ENCODE assay signal across 2 cellular contexts in the genomic region with DNA sequence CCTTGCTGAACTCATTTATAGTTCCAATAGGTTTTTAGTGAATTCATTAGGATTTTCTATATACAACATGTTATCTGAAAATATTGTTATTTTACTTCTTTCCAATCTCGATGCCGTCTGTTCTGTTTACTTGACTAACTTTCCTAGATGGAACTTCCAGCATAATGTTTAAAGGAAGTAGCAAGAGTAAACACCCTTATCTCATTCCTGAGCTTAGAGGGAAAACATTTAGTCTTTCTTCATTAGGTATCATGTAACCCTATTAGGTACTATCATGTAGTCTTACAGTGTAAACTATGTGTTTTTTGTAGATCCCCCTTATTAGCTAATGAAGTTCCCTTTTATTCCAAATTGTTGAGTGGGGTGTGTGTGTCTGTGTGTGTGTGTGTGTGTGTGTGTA.
TF ChIP-seq lines count a peak whose summit lies in the region.

No MANE protein-coding gene starts in this region.

TF ChIP-seq in IMR-90, 13 proteins besides CTCF, POLR2A, EP300 and RAD21 (continued from another document):
- TF ChIP-seq CEBPB (IDR thresholded peaks at IDR 0.05; ENCODE audit: low read depth, low read length) (no peak), MAFK (IDR thresholded peaks at IDR 0.05; ENCODE audit: low read depth, low read length) (no peak), MXI1 (IDR thresholded peaks at IDR 0.05; ENCODE audit: borderline replicate concordance, low read depth, low read length) (no peak), ELK1 (IDR thresholded peaks at IDR 0.05; ENCODE audit: borderline replicate concordance, low read depth, low read length) (no peak)

TF ChIP-seq in liver, 16 proteins besides CTCF, POLR2A, EP300 and RAD21 (continued from another document):
- TF ChIP-seq, protein P1, sequence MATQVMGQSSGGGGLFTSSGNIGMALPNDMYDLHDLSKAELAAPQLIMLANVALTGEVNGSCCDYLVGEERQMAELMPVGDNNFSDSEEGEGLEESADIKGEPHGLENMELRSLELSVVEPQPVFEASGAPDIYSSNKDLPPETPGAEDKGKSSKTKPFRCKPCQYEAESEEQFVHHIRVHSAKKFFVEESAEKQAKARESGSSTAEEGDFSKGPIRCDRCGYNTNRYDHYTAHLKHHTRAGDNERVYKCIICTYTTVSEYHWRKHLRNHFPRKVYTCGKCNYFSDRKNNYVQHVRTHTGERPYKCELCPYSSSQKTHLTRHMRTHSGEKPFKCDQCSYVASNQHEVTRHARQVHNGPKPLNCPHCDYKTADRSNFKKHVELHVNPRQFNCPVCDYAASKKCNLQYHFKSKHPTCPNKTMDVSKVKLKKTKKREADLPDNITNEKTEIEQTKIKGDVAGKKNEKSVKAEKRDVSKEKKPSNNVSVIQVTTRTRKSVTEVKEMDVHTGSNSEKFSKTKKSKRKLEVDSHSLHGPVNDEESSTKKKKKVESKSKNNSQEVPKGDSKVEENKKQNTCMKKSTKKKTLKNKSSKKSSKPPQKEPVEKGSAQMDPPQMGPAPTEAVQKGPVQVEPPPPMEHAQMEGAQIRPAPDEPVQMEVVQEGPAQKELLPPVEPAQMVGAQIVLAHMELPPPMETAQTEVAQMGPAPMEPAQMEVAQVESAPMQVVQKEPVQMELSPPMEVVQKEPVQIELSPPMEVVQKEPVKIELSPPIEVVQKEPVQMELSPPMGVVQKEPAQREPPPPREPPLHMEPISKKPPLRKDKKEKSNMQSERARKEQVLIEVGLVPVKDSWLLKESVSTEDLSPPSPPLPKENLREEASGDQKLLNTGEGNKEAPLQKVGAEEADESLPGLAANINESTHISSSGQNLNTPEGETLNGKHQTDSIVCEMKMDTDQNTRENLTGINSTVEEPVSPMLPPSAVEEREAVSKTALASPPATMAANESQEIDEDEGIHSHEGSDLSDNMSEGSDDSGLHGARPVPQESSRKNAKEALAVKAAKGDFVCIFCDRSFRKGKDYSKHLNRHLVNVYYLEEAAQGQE (IDR thresholded peaks at IDR 0.05) = no peak
- TF ChIP-seq HNF4A (conservative IDR thresholded peaks at IDR 0.05) (peak; percentile 29 to 30), JUND (IDR thresholded peaks at IDR 0.05) (peak; percentile 17 to 48), SP1 (IDR thresholded peaks at IDR 0.05) (no peak), FOXA2 (IDR thresholded peaks at IDR 0.05) (peak; percentile 81), FOXA1 (IDR thresholded peaks at IDR 0.05) (peak; percentile 74), NR2F2 (IDR thresholded peaks at IDR 0.05) (no peak), MAX (IDR thresholded peaks at IDR 0.05) (no peak), ATF3 (IDR thresholded peaks at IDR 0.05) (no peak), EGR1 (IDR thresholded peaks at IDR 0.05; ENCODE audit: low read depth in 2 of 2) (no peak), RXRA (IDR thresholded peaks at IDR 0.05) (peak in 1 of 2 donors; percentile 22), HNF4G (IDR thresholded peaks at IDR 0.05) (peak; percentile 18), GABPA (IDR thresholded peaks at IDR 0.05 in 1 of 2, conservative IDR thresholded peaks at IDR 0.05 in 1 of 2) (no peak), TAF1 (conservative IDR thresholded peaks at IDR 0.05) (no peak)
- TF ChIP-seq, protein P2, sequence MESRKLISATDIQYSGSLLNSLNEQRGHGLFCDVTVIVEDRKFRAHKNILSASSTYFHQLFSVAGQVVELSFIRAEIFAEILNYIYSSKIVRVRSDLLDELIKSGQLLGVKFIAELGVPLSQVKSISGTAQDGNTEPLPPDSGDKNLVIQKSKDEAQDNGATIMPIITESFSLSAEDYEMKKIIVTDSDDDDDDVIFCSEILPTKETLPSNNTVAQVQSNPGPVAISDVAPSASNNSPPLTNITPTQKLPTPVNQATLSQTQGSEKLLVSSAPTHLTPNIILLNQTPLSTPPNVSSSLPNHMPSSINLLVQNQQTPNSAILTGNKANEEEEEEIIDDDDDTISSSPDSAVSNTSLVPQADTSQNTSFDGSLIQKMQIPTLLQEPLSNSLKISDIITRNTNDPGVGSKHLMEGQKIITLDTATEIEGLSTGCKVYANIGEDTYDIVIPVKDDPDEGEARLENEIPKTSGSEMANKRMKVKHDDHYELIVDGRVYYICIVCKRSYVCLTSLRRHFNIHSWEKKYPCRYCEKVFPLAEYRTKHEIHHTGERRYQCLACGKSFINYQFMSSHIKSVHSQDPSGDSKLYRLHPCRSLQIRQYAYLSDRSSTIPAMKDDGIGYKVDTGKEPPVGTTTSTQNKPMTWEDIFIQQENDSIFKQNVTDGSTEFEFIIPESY (IDR thresholded peaks at IDR 0.05) = no peak
